1 cellular context compared by ENCODE assay signal in the genomic region with DNA sequence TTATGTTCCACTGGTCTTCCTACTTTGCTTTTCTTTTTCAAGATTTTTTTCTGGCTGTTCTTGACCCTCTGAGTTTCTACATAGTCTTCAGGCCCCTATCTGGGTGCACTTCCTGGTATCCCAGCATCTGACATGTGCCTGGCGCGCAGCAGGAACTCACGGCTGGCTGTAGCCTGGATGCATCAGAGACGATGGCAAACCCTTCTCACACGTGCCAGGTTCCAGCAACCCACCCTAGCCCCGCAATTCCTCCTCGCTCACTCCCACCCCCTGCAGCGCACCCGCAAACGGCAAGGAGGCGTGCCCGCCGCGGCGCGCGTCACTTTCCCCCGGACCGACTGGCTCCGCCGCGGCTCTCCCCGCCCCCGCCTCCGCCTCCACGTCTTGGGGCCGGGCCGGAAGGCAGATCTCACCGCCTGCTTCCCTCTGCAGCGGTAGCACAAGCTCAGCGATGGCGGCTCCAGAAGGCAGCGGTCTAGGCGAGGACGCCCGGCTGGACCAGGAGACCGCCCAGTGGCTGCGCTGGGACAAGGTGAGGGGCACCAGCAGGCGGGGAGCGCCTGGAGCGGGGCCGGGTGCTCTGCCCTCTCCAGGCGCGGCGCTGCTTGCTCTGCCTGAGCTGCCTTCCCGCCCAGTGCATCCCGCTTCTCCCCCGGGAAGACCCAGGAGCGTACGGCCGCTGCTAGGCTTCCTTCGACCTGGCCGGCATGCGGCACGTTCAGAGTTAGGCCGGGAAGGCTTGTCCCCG.
TF ChIP-seq lines count a peak whose summit lies in the region.

A gene (plus strand): TSS at position 405 of the 748 bp plus-strand sequence. CDS start 47 bp downstream, at position 452.

TF ChIP-seq in HEK293, 187 proteins besides CTCF, POLR2A, EP300 and RAD21 (continued from another document):
- TF ChIP-seq ZNF274 (IDR thresholded peaks at IDR 0.05; ENCODE audit: low read length) (no peak), ZNF274 (tag by site-specific recombination; IDR thresholded peaks at IDR 0.05; ENCODE audit: borderline replicate concordance) (no peak), ZNF549 (tag by site-specific recombination; IDR thresholded peaks at IDR 0.05) (no peak), KLF16 (tag by site-specific recombination; IDR thresholded peaks at IDR 0.05) (peak; percentile 88), ZNF2 (tag by site-specific recombination; IDR thresholded peaks at IDR 0.05) (no peak), ZXDB (tag by site-specific recombination; IDR thresholded peaks at IDR 0.05) (peak; percentile 69)
- TF ChIP-seq, protein P1, sequence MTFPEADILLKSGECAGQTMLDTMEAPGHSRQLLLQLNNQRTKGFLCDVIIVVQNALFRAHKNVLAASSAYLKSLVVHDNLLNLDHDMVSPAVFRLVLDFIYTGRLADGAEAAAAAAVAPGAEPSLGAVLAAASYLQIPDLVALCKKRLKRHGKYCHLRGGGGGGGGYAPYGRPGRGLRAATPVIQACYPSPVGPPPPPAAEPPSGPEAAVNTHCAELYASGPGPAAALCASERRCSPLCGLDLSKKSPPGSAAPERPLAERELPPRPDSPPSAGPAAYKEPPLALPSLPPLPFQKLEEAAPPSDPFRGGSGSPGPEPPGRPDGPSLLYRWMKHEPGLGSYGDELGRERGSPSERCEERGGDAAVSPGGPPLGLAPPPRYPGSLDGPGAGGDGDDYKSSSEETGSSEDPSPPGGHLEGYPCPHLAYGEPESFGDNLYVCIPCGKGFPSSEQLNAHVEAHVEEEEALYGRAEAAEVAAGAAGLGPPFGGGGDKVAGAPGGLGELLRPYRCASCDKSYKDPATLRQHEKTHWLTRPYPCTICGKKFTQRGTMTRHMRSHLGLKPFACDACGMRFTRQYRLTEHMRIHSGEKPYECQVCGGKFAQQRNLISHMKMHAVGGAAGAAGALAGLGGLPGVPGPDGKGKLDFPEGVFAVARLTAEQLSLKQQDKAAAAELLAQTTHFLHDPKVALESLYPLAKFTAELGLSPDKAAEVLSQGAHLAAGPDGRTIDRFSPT (tag by site-specific recombination; IDR thresholded peaks at IDR 0.05): peak; percentile 70; the same call in 1 of the 2 replicates
- TF ChIP-seq, protein P2, sequence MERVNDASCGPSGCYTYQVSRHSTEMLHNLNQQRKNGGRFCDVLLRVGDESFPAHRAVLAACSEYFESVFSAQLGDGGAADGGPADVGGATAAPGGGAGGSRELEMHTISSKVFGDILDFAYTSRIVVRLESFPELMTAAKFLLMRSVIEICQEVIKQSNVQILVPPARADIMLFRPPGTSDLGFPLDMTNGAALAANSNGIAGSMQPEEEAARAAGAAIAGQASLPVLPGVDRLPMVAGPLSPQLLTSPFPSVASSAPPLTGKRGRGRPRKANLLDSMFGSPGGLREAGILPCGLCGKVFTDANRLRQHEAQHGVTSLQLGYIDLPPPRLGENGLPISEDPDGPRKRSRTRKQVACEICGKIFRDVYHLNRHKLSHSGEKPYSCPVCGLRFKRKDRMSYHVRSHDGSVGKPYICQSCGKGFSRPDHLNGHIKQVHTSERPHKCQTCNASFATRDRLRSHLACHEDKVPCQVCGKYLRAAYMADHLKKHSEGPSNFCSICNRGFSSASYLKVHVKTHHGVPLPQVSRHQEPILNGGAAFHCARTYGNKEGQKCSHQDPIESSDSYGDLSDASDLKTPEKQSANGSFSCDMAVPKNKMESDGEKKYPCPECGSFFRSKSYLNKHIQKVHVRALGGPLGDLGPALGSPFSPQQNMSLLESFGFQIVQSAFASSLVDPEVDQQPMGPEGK (tag by site-specific recombination; IDR thresholded peaks at IDR 0.05): peak; percentile 83
- TF ChIP-seq, protein P3, sequence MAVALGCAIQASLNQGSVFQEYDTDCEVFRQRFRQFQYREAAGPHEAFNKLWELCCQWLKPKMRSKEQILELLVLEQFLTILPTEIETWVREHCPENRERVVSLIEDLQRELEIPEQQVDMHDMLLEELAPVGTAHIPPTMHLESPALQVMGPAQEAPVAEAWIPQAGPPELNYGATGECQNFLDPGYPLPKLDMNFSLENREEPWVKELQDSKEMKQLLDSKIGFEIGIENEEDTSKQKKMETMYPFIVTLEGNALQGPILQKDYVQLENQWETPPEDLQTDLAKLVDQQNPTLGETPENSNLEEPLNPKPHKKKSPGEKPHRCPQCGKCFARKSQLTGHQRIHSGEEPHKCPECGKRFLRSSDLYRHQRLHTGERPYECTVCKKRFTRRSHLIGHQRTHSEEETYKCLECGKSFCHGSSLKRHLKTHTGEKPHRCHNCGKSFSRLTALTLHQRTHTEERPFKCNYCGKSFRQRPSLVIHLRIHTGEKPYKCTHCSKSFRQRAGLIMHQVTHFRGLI (tag by site-specific recombination; IDR thresholded peaks at IDR 0.05): no peak
- TF ChIP-seq, protein P4, sequence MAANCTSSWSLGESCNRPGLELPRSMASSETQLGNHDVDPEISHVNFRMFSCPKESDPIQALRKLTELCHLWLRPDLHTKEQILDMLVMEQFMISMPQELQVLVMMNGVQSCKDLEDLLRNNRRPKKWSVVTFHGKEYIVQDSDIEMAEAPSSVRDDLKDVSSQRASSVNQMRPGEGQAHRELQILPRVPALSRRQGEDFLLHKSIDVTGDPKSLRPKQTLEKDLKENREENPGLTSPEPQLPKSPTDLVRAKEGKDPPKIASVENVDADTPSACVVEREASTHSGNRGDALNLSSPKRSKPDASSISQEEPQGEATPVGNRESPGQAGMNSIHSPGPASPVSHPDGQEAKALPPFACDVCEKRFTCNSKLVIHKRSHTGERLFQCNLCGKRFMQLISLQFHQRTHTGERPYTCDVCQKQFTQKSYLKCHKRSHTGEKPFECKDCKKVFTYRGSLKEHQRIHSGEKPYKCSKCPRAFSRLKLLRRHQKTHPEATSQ (tag by site-specific recombination; IDR thresholded peaks at IDR 0.05): peak; percentile 76; the same call in 1 of the 2 replicates
TF ChIP-seq in HEK293: peak in this region for 54.
